ENCODE assay signal across 8 cellular contexts in the genomic region with DNA sequence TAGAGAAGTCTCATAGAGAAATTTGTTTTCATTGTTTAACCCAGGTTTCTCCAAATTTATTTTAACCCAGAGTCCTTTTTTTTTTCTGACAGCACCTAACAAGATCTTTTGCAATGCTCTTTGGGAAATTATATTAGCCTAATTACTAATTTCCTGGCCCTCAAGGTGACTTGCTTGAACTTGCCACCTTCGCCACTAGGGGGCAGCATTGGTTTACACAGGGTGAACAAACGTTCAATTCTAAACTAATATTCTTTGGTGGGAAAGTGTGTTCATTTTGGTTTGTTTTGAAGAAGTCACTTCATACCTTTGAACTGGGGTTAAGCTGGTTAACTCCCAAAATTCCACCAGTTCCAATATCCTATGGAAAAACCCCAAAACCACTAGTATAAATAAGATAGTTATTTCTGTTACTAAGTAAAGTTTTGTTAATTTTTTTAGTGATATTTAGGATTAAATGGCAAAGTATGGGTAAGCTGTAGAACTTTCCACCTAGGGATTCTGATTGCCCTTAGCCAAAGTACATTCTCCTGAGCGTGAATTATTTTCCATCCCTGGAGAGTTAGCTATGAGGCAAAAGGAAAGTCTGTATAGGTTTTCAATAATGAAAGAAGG. TPM values are rescaled to one million over a fixed set of nuclear protein-coding genes. Genes with fewer than 3 reads are reported as not detected.
A peak's percentile ranks its signal among the peaks of the same experiment; 100 is the strongest.
DNase-seq lines count a peak whose midpoint lies in the region; ATAC-seq, FAIRE-seq and TF ChIP-seq lines count a peak whose summit lies in the region.

No MANE protein-coding gene starts in this region.

- H3F3A ChIP-seq in MM.1S (ENCODE audit: insufficient read depth, low read length) (no peaks in the 10 kb centered on the region), SK-N-SH (replicated peaks; ENCODE audit: insufficient read depth) (peaks cover 10% of the 10 kb centered on the region)

- DNase-seq in AG20443 (ENCODE audit: low spot score) (peak; percentile 72), GM19239 (ENCODE audit: insufficient read length, low spot score) (peak; percentile 49), MM.1S (peak; percentile 91), SK-N-SH (peak; percentile 61), cardiac septum (ENCODE audit: low spot score) (peak; percentile 83), putamen (ENCODE audit: low spot score) (peak; percentile 52)
- peak; percentile 65 for DNase-seq in activated naive CD8-positive, alpha-beta T cell treated with anti-CD3 and anti-CD28 coated beads for 36 hours

- H3K4me2 ChIP-seq in MM.1S (ENCODE audit: low read depth, low read length) (no peak overlapping the region), SK-N-SH (no peak overlapping the region)

- peaks cover 5% of the 10 kb centered on the region for H3K27me3 Mint-ChIP-seq in activated naive CD8-positive, alpha-beta T cell treated with anti-CD3 and anti-CD28 coated beads for 36 hours

- no peaks in the 10 kb centered on the region for H4K20me1 ChIP-seq in MM.1S (ENCODE audit: insufficient read depth, low read length)
- H4K20me1 ChIP-seq in SK-N-SH (ENCODE audit: insufficient read depth): no peaks in the 10 kb centered on the region

- H3K4me1 ChIP-seq in MM.1S (ENCODE audit: low read length): no peaks in the 10 kb centered on the region
- peaks cover 14 to 31% of the 10 kb centered on the region in 2 experiments for H3K4me1 ChIP-seq in SK-N-SH (ENCODE audit: control insufficient read depth in 1 of 2, insufficient read depth in 2 of 2, low read depth in 1 of 2, low read length in 1 of 2)

- no peaks in the 10 kb centered on the region for H3K27me3 ChIP-seq in MM.1S (replicated peaks; ENCODE audit: insufficient read depth, low read length)
- H3K27me3 ChIP-seq in SK-N-SH (ENCODE audit: insufficient read depth): no peaks in the 10 kb centered on the region

- 5% methylated on average over 3 of the region's 3 CpGs for WGBS in SK-N-SH (ENCODE audit: low lambda C conversion rate)

- no peak overlapping the region for H3K27ac Mint-ChIP-seq in activated naive CD8-positive, alpha-beta T cell treated with anti-CD3 and anti-CD28 coated beads for 36 hours

- no peaks in the 10 kb centered on the region for H3K9me3 ChIP-seq in MM.1S (replicated peaks; ENCODE audit: insufficient read depth, low read length)
- no peaks in the 10 kb centered on the region for H3K9me3 ChIP-seq in SK-N-SH

- ATAC-seq in HG03139 (IDR thresholded peaks at IDR 0.05; ENCODE audit: unreplicated experiment): no peak

- no peak; a peak in 1 of 4 replicates for TF ChIP-seq EP300 in SK-N-SH (IDR thresholded peaks at IDR 0.05; ENCODE audit: borderline replicate concordance in 1 of 2, low read depth in 1 of 2, low read length in 1 of 2)

- H3K9me3 Mint-ChIP-seq in activated naive CD8-positive, alpha-beta T cell treated with anti-CD3 and anti-CD28 coated beads for 36 hours: no peaks in the 10 kb centered on the region

- TF ChIP-seq CTCF in MM.1S (IDR thresholded peaks at IDR 0.05; ENCODE audit: low read length) (peak; percentile 99), SK-N-SH (IDR thresholded peaks at IDR 0.05) (peak; percentile 98)

- H3K4me3 Mint-ChIP-seq in activated naive CD8-positive, alpha-beta T cell treated with anti-CD3 and anti-CD28 coated beads for 36 hours: no peak overlapping the region

- H3K4me1 Mint-ChIP-seq in activated naive CD8-positive, alpha-beta T cell treated with anti-CD3 and anti-CD28 coated beads for 36 hours: no peaks in the 10 kb centered on the region

- POLR2A ChIA-PET in SK-N-SH (lab: Yijun Ruan, JAX): interaction anchor here (0.7 to 1.4 kb wide), 2 partner anchors 30 to 221 kb away, joined by 3 read pairs; a partner anchor contains a TSS

- H3K36me3 ChIP-seq in MM.1S (replicated peaks; ENCODE audit: insufficient read depth, low read length): no peaks in the 10 kb centered on the region
- H3K36me3 ChIP-seq in SK-N-SH (replicated peaks in 1 of 2; ENCODE audit: control insufficient read depth in 1 of 2, insufficient read depth in 2 of 2, low read length in 1 of 2): no peaks in the 10 kb centered on the region

- CTCF ChIA-PET in SK-N-SH (lab: Yijun Ruan, JAX): interaction anchor here (0.6 to 6.5 kb wide), 43 partner anchors 10 to 511 kb away, joined by 3 to 85 read pairs (median 4); a partner anchor contains a TSS

- peak; percentile 44 for FAIRE-seq in GM19239 (lab: Jason Lieb, UNC)

- peak; percentile 90 for TF ChIP-seq RAD21 in SK-N-SH (IDR thresholded peaks at IDR 0.05; ENCODE audit: low read length)

- H2AFZ ChIP-seq in MM.1S (ENCODE audit: low read length) (no peak overlapping the region), SK-N-SH (ENCODE audit: low read depth) (peak overlapping the region; percentile 37)

- H3K9me2 ChIP-seq in MM.1S (replicated peaks; ENCODE audit: insufficient read depth, low read length) (no peaks in the 10 kb centered on the region), SK-N-SH (no peaks in the 10 kb centered on the region)

- intact Hi-C loops in cardiac septum (cut with DNase I): loop anchor here (2.0 kb wide), 1 partner anchor 467 kb away; no protein-coding TSS in a partner anchor

- H3K27ac ChIP-seq in MM.1S (ENCODE audit: low read length): no peak overlapping the region
- H3K27ac ChIP-seq in SK-N-SH (ENCODE audit: low read depth in 2 of 2, low read length in 1 of 2): no peak overlapping the region; a peak in 2 of 4 replicates

- H3K36me3 Mint-ChIP-seq in activated naive CD8-positive, alpha-beta T cell treated with anti-CD3 and anti-CD28 coated beads for 36 hours: no peaks in the 10 kb centered on the region

- no peak overlapping the region for H3K4me3 ChIP-seq in MM.1S (ENCODE audit: low read length)
- H3K4me3 ChIP-seq in SK-N-SH (ENCODE audit: low read depth in 2 of 2, low read length in 1 of 2): peak overlapping the region in 1 of 2 experiments; percentile 21; a peak in 1 of 4 replicates

- H3K9ac ChIP-seq in MM.1S (ENCODE audit: low read length): no peak overlapping the region
- H3K9ac ChIP-seq in SK-N-SH: no peak overlapping the region

- H3K79me2 ChIP-seq in MM.1S (ENCODE audit: low read length) (no peaks in the 10 kb centered on the region), SK-N-SH (ENCODE audit: insufficient read depth) (no peaks in the 10 kb centered on the region)

TF ChIP-seq in SK-N-SH, 30 proteins besides CTCF, POLR2A, EP300 and RAD21:
- TF ChIP-seq, protein P1, sequence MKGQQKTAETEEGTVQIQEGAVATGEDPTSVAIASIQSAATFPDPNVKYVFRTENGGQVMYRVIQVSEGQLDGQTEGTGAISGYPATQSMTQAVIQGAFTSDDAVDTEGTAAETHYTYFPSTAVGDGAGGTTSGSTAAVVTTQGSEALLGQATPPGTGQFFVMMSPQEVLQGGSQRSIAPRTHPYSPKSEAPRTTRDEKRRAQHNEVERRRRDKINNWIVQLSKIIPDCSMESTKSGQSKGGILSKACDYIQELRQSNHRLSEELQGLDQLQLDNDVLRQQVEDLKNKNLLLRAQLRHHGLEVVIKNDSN (IDR thresholded peaks at IDR 0.05; ENCODE audit: borderline replicate concordance, low read depth): no peak
- TF ChIP-seq SMC3 (IDR thresholded peaks at IDR 0.05; ENCODE audit: low read depth, low read length): peak; percentile 61
- peak; percentile 27; the same call in 1 of the 2 replicates for TF ChIP-seq MXI1 (IDR thresholded peaks at IDR 0.05; ENCODE audit: low read depth, low read length)
- TF ChIP-seq, protein P2, sequence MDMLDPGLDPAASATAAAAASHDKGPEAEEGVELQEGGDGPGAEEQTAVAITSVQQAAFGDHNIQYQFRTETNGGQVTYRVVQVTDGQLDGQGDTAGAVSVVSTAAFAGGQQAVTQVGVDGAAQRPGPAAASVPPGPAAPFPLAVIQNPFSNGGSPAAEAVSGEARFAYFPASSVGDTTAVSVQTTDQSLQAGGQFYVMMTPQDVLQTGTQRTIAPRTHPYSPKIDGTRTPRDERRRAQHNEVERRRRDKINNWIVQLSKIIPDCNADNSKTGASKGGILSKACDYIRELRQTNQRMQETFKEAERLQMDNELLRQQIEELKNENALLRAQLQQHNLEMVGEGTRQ (IDR thresholded peaks at IDR 0.05; ENCODE audit: borderline replicate concordance, low read depth, low read length): no peak

RNA-seq across cellular contexts. Expression of a gene that starts 13.0 kb away (rescaled TPM):
- polyA plus RNA-seq in SK-N-SH (2012; rRNA removed): 0.13 and 0.21 TPM in 2 replicates
- polyA plus RNA-seq in SK-N-SH (2012; cell fraction: cytosol; rRNA removed): 0.14 and 0.18 TPM in 2 replicates
- polyA plus RNA-seq in SK-N-SH (2012; cell fraction: nucleus; rRNA removed): 0.12 and 0.39 TPM in 2 replicates
- total RNA-seq in activated naive CD8-positive, alpha-beta T cell treated with anti-CD3 and anti-CD28 coated beads for 36 hours: not detected
- 0.59 TPM for total RNA-seq in cardiac septum

RNA-seq across cellular contexts. Expression of a gene that starts 57.4 kb away (rescaled TPM):
- polyA plus RNA-seq in SK-N-SH (2012; rRNA removed): 12.0 and 14.5 TPM in 2 replicates
- polyA plus RNA-seq in SK-N-SH (2012; cell fraction: cytosol; rRNA removed): 9.9 and 10.6 TPM in 2 replicates
- polyA plus RNA-seq in SK-N-SH (2012; cell fraction: nucleus; rRNA removed): 17.3 and 23.8 TPM in 2 replicates
- total RNA-seq in activated naive CD8-positive, alpha-beta T cell treated with anti-CD3 and anti-CD28 coated beads for 36 hours: 10 to 100 TPM; 21.1 to 24.4 TPM
- total RNA-seq in cardiac septum: 4.6 TPM
